8 cellular contexts compared by ENCODE assay signal in genomic region chr7:6706666-6707407, GRCh38. TPM values are rescaled to one million over a fixed set of nuclear protein-coding genes. Genes with fewer than 3 reads are reported as not detected.
DNase-seq lines count a peak whose midpoint lies in the region; ATAC-seq and TF ChIP-seq lines count a peak whose summit lies in the region.

TSS of gene ZNF12 (minus strand) at chr7:6706947. CDS start at chr7:6705173, 1,774 bp downstream.

- H3K4me3 Mint-ChIP-seq in T-helper 1 cell treated with Interleukin-12 subunit alpha and Interleukin-12 subunit beta and Interleukin-4 antibody, amounts not matched to agents 30 μg/mL and 1 μg/mL, for 36 hours, result peak within 1 kb of the TSS; percentile 95
- peak within 1 kb of the TSS; percentile 89 for H3K4me3 Mint-ChIP-seq in progenitor cell of endocrine pancreas (ENCODE audit: low read depth)

- peaks cover 27% of the 10 kb centered on the region for H3K4me1 Mint-ChIP-seq in T-helper 1 cell treated with Interleukin-12 subunit alpha and Interleukin-12 subunit beta and Interleukin-4 antibody, amounts not matched to agents 30 μg/mL and 1 μg/mL, for 36 hours (ENCODE audit: low read depth)
- H3K4me1 Mint-ChIP-seq in progenitor cell of endocrine pancreas (ENCODE audit: low read depth), result peaks cover 8% of the 10 kb centered on the region

- peaks cover 49% of the 10 kb centered on the region for H3K4me1 ChIP-seq in left ventricle myocardium inferior
- peaks cover 30% of the 10 kb centered on the region for H3K4me1 ChIP-seq in upper lobe of right lung

- peak; percentile 72 for ATAC-seq in GM18499 (IDR thresholded peaks at IDR 0.05; ENCODE audit: insufficient read depth, unreplicated experiment)
- ATAC-seq in HG02938 (IDR thresholded peaks at IDR 0.05; ENCODE audit: unreplicated experiment), result peak; percentile 81
- ATAC-seq in upper lobe of right lung, result peak; percentile 99

- peak within 1 kb of the TSS; percentile 92 for H3K27ac Mint-ChIP-seq in T-helper 1 cell treated with Interleukin-12 subunit alpha and Interleukin-12 subunit beta and Interleukin-4 antibody, amounts not matched to agents 30 μg/mL and 1 μg/mL, for 36 hours
- peak within 1 kb of the TSS; percentile 91 for H3K27ac Mint-ChIP-seq in progenitor cell of endocrine pancreas

- peaks cover 40% of the 10 kb centered on the region for H3K9me3 Mint-ChIP-seq in T-helper 1 cell treated with Interleukin-12 subunit alpha and Interleukin-12 subunit beta and Interleukin-4 antibody, amounts not matched to agents 30 μg/mL and 1 μg/mL, for 36 hours
- peaks cover 26% of the 10 kb centered on the region for H3K9me3 Mint-ChIP-seq in progenitor cell of endocrine pancreas (ENCODE audit: low read depth)

- H3K36me3 ChIP-seq in left ventricle myocardium inferior (peaks cover 25% of the 10 kb centered on the region), upper lobe of right lung (peaks cover 20% of the 10 kb centered on the region)

- H3K27ac ChIP-seq in left ventricle myocardium inferior (replicated peaks), result peak within 1 kb of the TSS; percentile 98
- H3K27ac ChIP-seq in upper lobe of right lung, result peak within 1 kb of the TSS; percentile 86

- H3K9me3 ChIP-seq in left ventricle myocardium inferior (replicated peaks) (no peaks in the 10 kb centered on the region), upper lobe of right lung (no peaks in the 10 kb centered on the region)

- DNase-seq in NCI-H1694 treated with DMSO at 0.1 percent for 48 hours (lab: John Stamatoyannopoulos, UW), result peak; percentile 93
- DNase-seq in amniotic stem cell (lab: John Stamatoyannopoulos, UW), result peak; percentile 78
- DNase-seq in left ventricle myocardium inferior, result peak; percentile 97
- DNase-seq in progenitor cell of endocrine pancreas (ENCODE audit: low spot score, unreplicated experiment), result peak; percentile 91
- DNase-seq in upper lobe of right lung, result peak; percentile 99

- intact Hi-C loops in left ventricle myocardium inferior (cut with micrococcal nuclease) (no loop called here), upper lobe of right lung (cut with DNase I) (no loop called here)

- H3K27me3 ChIP-seq in left ventricle myocardium inferior (ENCODE audit: low read depth), result no peaks in the 10 kb centered on the region
- peaks cover 9% of the 10 kb centered on the region for H3K27me3 ChIP-seq in upper lobe of right lung

- peak within 1 kb of the TSS; percentile 98 for H3K4me3 ChIP-seq in left ventricle myocardium inferior
- H3K4me3 ChIP-seq in upper lobe of right lung, result peak within 1 kb of the TSS; percentile 95

- H3K36me3 Mint-ChIP-seq in T-helper 1 cell treated with Interleukin-12 subunit alpha and Interleukin-12 subunit beta and Interleukin-4 antibody, amounts not matched to agents 30 μg/mL and 1 μg/mL, for 36 hours (ENCODE audit: low read depth), result peaks cover 37% of the 10 kb centered on the region
- peaks cover 30% of the 10 kb centered on the region for H3K36me3 Mint-ChIP-seq in progenitor cell of endocrine pancreas (ENCODE audit: insufficient read depth)

- H3K27me3 Mint-ChIP-seq in T-helper 1 cell treated with Interleukin-12 subunit alpha and Interleukin-12 subunit beta and Interleukin-4 antibody, amounts not matched to agents 30 μg/mL and 1 μg/mL, for 36 hours (ENCODE audit: low read depth), result no peaks in the 10 kb centered on the region
- H3K27me3 Mint-ChIP-seq in progenitor cell of endocrine pancreas, result peaks cover 17% of the 10 kb centered on the region

- no peak for TF ChIP-seq CTCF in left ventricle myocardium inferior (IDR thresholded peaks at IDR 0.05; ENCODE audit: borderline replicate concordance)
- TF ChIP-seq CTCF in progenitor cell of endocrine pancreas (IDR thresholded peaks at IDR 0.05; ENCODE audit: unreplicated experiment), result no peak
- TF ChIP-seq CTCF in upper lobe of right lung (IDR thresholded peaks at IDR 0.05), result no peak

RNA-seq across cellular contexts. Expression of gene ZNF12, which starts in this region (rescaled TPM):
- 14.2 TPM for total RNA-seq in left ventricle myocardium inferior
- 25.7 and 28.8 TPM in 2 replicates for total RNA-seq in progenitor cell of endocrine pancreas
- 25.0 TPM for total RNA-seq in upper lobe of right lung

Comparison
In these comparisons a context has a peak if more than half of its experiments do, and no peak if none do; other contexts are left out.
1. Peak in every context shown above with its lines: DNase-seq, ATAC-seq, H3K4me3 ChIP-seq and H3K27ac ChIP-seq.